Comparison of ENCODE assay signal across 16 cellular contexts in genomic region chr11:114174712-114175495, GRCh38.
DNase-seq lines count a peak whose midpoint lies in the region; ATAC-seq and TF ChIP-seq lines count a peak whose summit lies in the region.
"Had no signal": no experiment of that assay in that cellular context is flagged by ENCODE, and none has a peak within 500 bp of the region (broad histone marks: within the 10 kb centered on the region; RNA-seq: fewer than 3 reads in every experiment).

No MANE protein-coding gene starts in this region.

- no peaks in the 10 kb centered on the region for H3K9me3 Mint-ChIP-seq in CD8-positive, alpha-beta memory T cell
- H3K9me3 Mint-ChIP-seq in central memory CD8-positive, alpha-beta T cell: no peaks in the 10 kb centered on the region
- peaks cover 0 to 4% (median 0%) of the 10 kb centered on the region in 7 donors for H3K9me3 Mint-ChIP-seq in CD14-positive monocyte
- H3K9me3 Mint-ChIP-seq: endodermal cell, GM23338 had no signal

- WGBS in mesenchymal stem cell: 100% methylated on average over 2 of the region's 3 CpGs

- H3K79me1 ChIP-seq in mesenchymal stem cell (replicated peaks; ENCODE audit: low read length, poor library complexity, severe bottlenecking): no peaks in the 10 kb centered on the region

- DNase-seq in CD8-positive, alpha-beta memory T cell: no peak
- no peak for DNase-seq in central memory CD8-positive, alpha-beta T cell (ENCODE audit: low spot score in 2 of 2)
- DNase-seq in mesenchymal stem cell: no peak
- DNase-seq in stimulated activated CD4-positive, alpha-beta T cell treated with anti-CD3 and anti-CD28 coated beads, Interleukin-4, amount 100 ng/mL, for 4 hours: no peak
- no peak for DNase-seq in GDM1 (lab: John Stamatoyannopoulos, UW)
- no peak for DNase-seq in CD14-positive monocyte (ENCODE audit: low spot score)
- DNase-seq: activated naive CD4-positive, alpha-beta T cell; AML-193; DMS53; endodermal cell; islet precursor cell; stimulated activated CD4-positive, alpha-beta T cell treated with anti-CD3 and anti-CD28 coated beads, Interleukin-2, amount 100 ng/mL, for 48 hours had no signal

- no peak overlapping the region for H2AK5ac ChIP-seq in mesenchymal stem cell (ENCODE audit: low read length, severe bottlenecking)

- H3K4me3 ChIP-seq in CD8-positive, alpha-beta memory T cell (ENCODE audit: low read length): no peak overlapping the region
- no peak overlapping the region for H3K4me3 ChIP-seq in mesenchymal stem cell (ENCODE audit: insufficient read depth in 1 of 2, low read depth in 1 of 2, low read length in 2 of 2)
- H3K4me3 ChIP-seq: GM23338, SK-N-MC had no signal

- TF ChIP-seq CTCF in CD14-positive monocyte (IDR thresholded peaks at IDR 0.05): no peak

- H3K18ac ChIP-seq in mesenchymal stem cell (ENCODE audit: low read depth in 1 of 2, low read length in 2 of 2): no peak overlapping the region

- no peaks in the 10 kb centered on the region for H3K36me3 ChIP-seq in CD8-positive, alpha-beta memory T cell (ENCODE audit: insufficient read depth, low read length)
- H3K36me3 ChIP-seq in mesenchymal stem cell (ENCODE audit: control insufficient read depth in 1 of 2, insufficient read depth in 2 of 2, low read depth in 1 of 2, low read length in 2 of 2): no peaks in the 10 kb centered on the region

- no peak overlapping the region for H2BK15ac ChIP-seq in mesenchymal stem cell (ENCODE audit: low read depth, poor library complexity, severe bottlenecking)

- no peak overlapping the region for H2AFZ ChIP-seq in mesenchymal stem cell (ENCODE audit: low read depth, low read length)
- H2AFZ ChIP-seq: GM23338 had no signal

- intact Hi-C loops in CD14-positive monocyte (cut with micrococcal nuclease): loop anchor here (5.0 kb wide), 2 partner anchors 48 to 138 kb away; no protein-coding TSS in a partner anchor

- peaks cover 78% of the 10 kb centered on the region for H3K4me1 ChIP-seq in CD8-positive, alpha-beta memory T cell (ENCODE audit: insufficient read depth, low read length)
- peaks cover 6% of the 10 kb centered on the region for H3K4me1 ChIP-seq in mesenchymal stem cell (ENCODE audit: control insufficient read depth, insufficient read depth, low read depth, low read length)

- peaks cover 0 to 3% of the 10 kb centered on the region in 2 donors for H3K27me3 Mint-ChIP-seq in CD8-positive, alpha-beta memory T cell
- no peaks in the 10 kb centered on the region for H3K27me3 Mint-ChIP-seq in central memory CD8-positive, alpha-beta T cell
- peaks cover 0 to 5% (median 2%) of the 10 kb centered on the region in 3 donors for H3K27me3 Mint-ChIP-seq in CD14-positive monocyte (ENCODE audit: low read depth in 3 of 3)

- H2BK5ac ChIP-seq in mesenchymal stem cell (ENCODE audit: low read depth, low read length, poor library complexity, severe bottlenecking): no peak overlapping the region

- no peak overlapping the region for H3K23ac ChIP-seq in mesenchymal stem cell (ENCODE audit: low read length in 2 of 2)

- no peak for ATAC-seq in central memory CD8-positive, alpha-beta T cell (replicated peaks; ENCODE audit: extremely low read depth, poor library complexity, severe bottlenecking)
- ATAC-seq in GM21528 (IDR thresholded peaks at IDR 0.05; ENCODE audit: low FRiP score, unreplicated experiment): no peak
- ATAC-seq: GM23338 had no signal

- no peak overlapping the region for H2BK120ac ChIP-seq in mesenchymal stem cell (ENCODE audit: low read depth, low read length)

- peak overlapping the region in 1 of 7 donors; percentile 56 for H3K4me3 Mint-ChIP-seq in CD8-positive, alpha-beta memory T cell
- H3K4me3 Mint-ChIP-seq in central memory CD8-positive, alpha-beta T cell: no peak overlapping the region
- no peak overlapping the region for H3K4me3 Mint-ChIP-seq in CD14-positive monocyte
- H3K4me3 Mint-ChIP-seq: endodermal cell, GM23338 had no signal

- H3K27me3 ChIP-seq in CD8-positive, alpha-beta memory T cell (ENCODE audit: insufficient read depth, low read length, poor library complexity, severe bottlenecking): no peaks in the 10 kb centered on the region
- H3K27me3 ChIP-seq in mesenchymal stem cell (ENCODE audit: control insufficient read depth in 1 of 2, insufficient read depth in 1 of 2, low read length in 2 of 2): peaks cover 95 to 97% of the 10 kb centered on the region in 2 experiments

- H3K4ac ChIP-seq in mesenchymal stem cell (ENCODE audit: low read depth in 1 of 2, low read length in 2 of 2): no peak overlapping the region

- no peaks in the 10 kb centered on the region for H3K36me3 Mint-ChIP-seq in CD8-positive, alpha-beta memory T cell
- peaks cover 2% of the 10 kb centered on the region for H3K36me3 Mint-ChIP-seq in central memory CD8-positive, alpha-beta T cell (ENCODE audit: insufficient read depth)
- peaks cover 3% of the 10 kb centered on the region in 2 donors for H3K36me3 Mint-ChIP-seq in CD14-positive monocyte

- H3K9me3 ChIP-seq in CD8-positive, alpha-beta memory T cell (ENCODE audit: low read length): no peaks in the 10 kb centered on the region
- H3K9me3 ChIP-seq in mesenchymal stem cell (ENCODE audit: control insufficient read depth, low read length): no peaks in the 10 kb centered on the region

- H3K14ac ChIP-seq in mesenchymal stem cell (ENCODE audit: low read length in 2 of 2): no peak overlapping the region

- POLR2A ChIA-PET in CD8-positive, alpha-beta memory T cell (lab: Charles Lee): interaction anchor here (1.0 kb wide), 1 partner anchor 8 kb away, joined by 3 read pairs; no protein-coding TSS in a partner anchor

- no peak overlapping the region for H4K8ac ChIP-seq in mesenchymal stem cell (ENCODE audit: low read length)

- H2BK12ac ChIP-seq in mesenchymal stem cell (ENCODE audit: low read length in 2 of 2): peak overlapping the region; percentile 19 to 20

- H3K9ac ChIP-seq in mesenchymal stem cell (ENCODE audit: low read length): no peak overlapping the region

- H3K4me2 ChIP-seq in mesenchymal stem cell (ENCODE audit: low read length, poor library complexity, severe bottlenecking): no peak overlapping the region
- H3K4me2 ChIP-seq: GM23338 had no signal

- peaks cover 76 to 85% (median 83%) of the 10 kb centered on the region in 3 donors for H3K4me1 Mint-ChIP-seq in CD8-positive, alpha-beta memory T cell
- peaks cover 55% of the 10 kb centered on the region for H3K4me1 Mint-ChIP-seq in central memory CD8-positive, alpha-beta T cell
- H3K4me1 Mint-ChIP-seq in CD14-positive monocyte: peaks cover 34% of the 10 kb centered on the region
- H3K4me1 Mint-ChIP-seq: endodermal cell had no signal

- H3K27ac ChIP-seq in CD8-positive, alpha-beta memory T cell (ENCODE audit: low read depth, low read length): no peak overlapping the region
- H3K27ac ChIP-seq in mesenchymal stem cell (ENCODE audit: low read length, poor library complexity, severe bottlenecking): no peak overlapping the region
- H3K27ac ChIP-seq in temporal lobe (ENCODE audit: low read depth, low read length): peak overlapping the region; percentile 52
- H3K27ac ChIP-seq: SK-N-MC had no signal

- CTCF ChIA-PET in CD8-positive, alpha-beta memory T cell (lab: Charles Lee): interaction anchor here (0.8 to 2.0 kb wide), 5 partner anchors 8 to 82 kb away, joined by 3 to 7 read pairs (median 4); no protein-coding TSS in a partner anchor

- H3K27ac Mint-ChIP-seq in CD8-positive, alpha-beta memory T cell: peak overlapping the region in 6 of 8 donors; percentile 74 to 97 (median 92)
- H3K27ac Mint-ChIP-seq in central memory CD8-positive, alpha-beta T cell (ENCODE audit: low read depth): peak overlapping the region; percentile 49
- H3K27ac Mint-ChIP-seq in CD14-positive monocyte: peak overlapping the region in 1 of 7 donors; percentile 80
- H3K27ac Mint-ChIP-seq: endodermal cell, GM23338 had no signal

- H4K91ac ChIP-seq in mesenchymal stem cell (ENCODE audit: low read length): no peak overlapping the region
